ENCODE assay signal across 9 cellular contexts in the genomic region with DNA sequence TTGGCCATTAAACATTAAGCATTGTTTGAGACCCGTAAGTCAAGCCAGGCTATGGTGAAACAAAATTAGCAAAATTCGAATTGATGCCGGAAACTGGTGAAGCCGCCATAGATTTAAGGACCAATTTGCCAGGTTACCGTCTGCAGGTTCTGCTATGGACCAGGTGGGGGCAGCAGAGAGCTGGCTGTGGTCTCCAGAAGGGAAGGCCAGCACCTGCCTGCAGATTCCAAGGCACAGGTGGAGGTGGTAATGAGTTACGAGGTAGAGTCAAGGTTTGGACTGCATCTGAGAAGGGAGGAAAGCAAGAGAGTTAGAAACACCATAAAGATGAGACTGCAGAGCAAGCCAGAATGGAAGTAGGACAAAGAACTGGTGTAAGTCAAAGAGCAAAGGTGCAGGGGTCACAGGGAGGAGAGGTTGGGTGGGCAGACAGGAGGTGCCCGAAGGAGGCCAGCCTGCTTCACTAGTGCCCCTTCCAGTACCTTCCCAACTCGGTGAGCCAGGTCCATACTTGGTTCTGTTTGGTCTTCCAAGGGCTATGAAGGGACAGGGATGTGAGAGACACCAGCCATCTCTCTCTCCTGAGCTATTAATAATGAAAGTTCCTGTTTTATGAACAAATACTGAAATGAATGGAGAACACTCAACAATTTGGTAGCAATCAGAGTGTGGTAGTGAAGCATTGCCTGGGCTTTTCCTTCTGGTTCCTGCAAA.
DNase-seq lines count a peak whose midpoint lies in the region; ATAC-seq and TF ChIP-seq lines count a peak whose summit lies in the region.
"Had no signal": no experiment of that assay in that cellular context is flagged by ENCODE, and none has a peak within 500 bp of the region (broad histone marks: within the 10 kb centered on the region; RNA-seq: fewer than 3 reads in every experiment).

No MANE protein-coding gene starts in this region.

- peaks cover 16% of the 10 kb centered on the region for H3K4me1 Mint-ChIP-seq in activated CD4-positive, alpha-beta T cell treated with anti-CD3 and anti-CD28 coated beads for 36 hours
- H3K4me1 Mint-ChIP-seq in naive thymus-derived CD4-positive, alpha-beta T cell = peaks cover 0 to 6% (median under 1%) of the 10 kb centered on the region in 7 donors

- no peak overlapping the region for H3K4me3 Mint-ChIP-seq in activated CD4-positive, alpha-beta T cell treated with anti-CD3 and anti-CD28 coated beads for 36 hours
- H3K4me3 Mint-ChIP-seq in naive thymus-derived CD4-positive, alpha-beta T cell = no peak overlapping the region

- no peaks in the 10 kb centered on the region for H3K9me3 Mint-ChIP-seq in activated CD4-positive, alpha-beta T cell treated with anti-CD3 and anti-CD28 coated beads for 36 hours (ENCODE audit: low read depth)
- peaks cover 0 to 5% (median 0%) of the 10 kb centered on the region in 11 donors for H3K9me3 Mint-ChIP-seq in naive thymus-derived CD4-positive, alpha-beta T cell

- H3K27ac Mint-ChIP-seq in activated CD4-positive, alpha-beta T cell treated with anti-CD3 and anti-CD28 coated beads for 36 hours = no peak overlapping the region
- H3K27ac Mint-ChIP-seq in naive thymus-derived CD4-positive, alpha-beta T cell = peak overlapping the region in 1 of 9 donors; percentile 33

- DNase-seq in Right ventricle myocardium superior (no peak), Right ventricle myocardium inferior (ENCODE audit: missing footprints) (no peak), NCI-H1105 (lab: John Stamatoyannopoulos, UW) (peak; percentile 33), dorsolateral prefrontal cortex (peak in 1 of 10 donors; percentile 4), upper lobe of right lung (peak; percentile 74)
- peak; percentile 74 for DNase-seq in activated CD4-positive, alpha-beta T cell treated with anti-CD3 and anti-CD28 coated beads for 36 hours
- peak in 8 of 9 donors; percentile 8 to 54 (median 44) for DNase-seq in naive thymus-derived CD4-positive, alpha-beta T cell
- DNase-seq: left cardiac atrium had no signal

- CTCF ChIA-PET in activated CD4-positive, alpha-beta T cell treated with anti-CD3 and anti-CD28 coated beads for 36 hours (lab: Charles Lee) = interaction anchor here (0.7 to 3.3 kb wide), 10 partner anchors 15 to 624 kb away, joined by 3 to 18 read pairs (median 3); no protein-coding TSS in a partner anchor
- CTCF ChIA-PET in naive thymus-derived CD4-positive, alpha-beta T cell (lab: Charles Lee) = interaction anchor here (0.5 to 1.4 kb wide), 4 partner anchors 13 to 587 kb away, joined by 3 to 8 read pairs (median 3); no protein-coding TSS in a partner anchor

- H3K27me3 Mint-ChIP-seq in activated CD4-positive, alpha-beta T cell treated with anti-CD3 and anti-CD28 coated beads for 36 hours = no peaks in the 10 kb centered on the region
- peaks cover 0 to 4% (median under 1%) of the 10 kb centered on the region in 5 donors for H3K27me3 Mint-ChIP-seq in naive thymus-derived CD4-positive, alpha-beta T cell

- H3K4me3 ChIP-seq in dorsolateral prefrontal cortex (no peak overlapping the region), upper lobe of right lung (no peak overlapping the region)
- no peak overlapping the region for H3K4me3 ChIP-seq in naive thymus-derived CD4-positive, alpha-beta T cell (ENCODE audit: low read length)

- no peaks in the 10 kb centered on the region for H3K9me3 ChIP-seq in naive thymus-derived CD4-positive, alpha-beta T cell (ENCODE audit: control insufficient read depth in 2 of 3, low read length in 3 of 3)
- no peaks in the 10 kb centered on the region for H3K9me3 ChIP-seq in upper lobe of right lung

- peak; percentile 12 to 62 (median 49) for TF ChIP-seq CTCF in dorsolateral prefrontal cortex (IDR thresholded peaks at IDR 0.05 in 54 of 56, conservative IDR thresholded peaks at IDR 0.05 in 2 of 56; ENCODE audit: low read depth in 1 of 56, partially characterized antibody in 56 of 56)
- TF ChIP-seq CTCF in upper lobe of right lung (IDR thresholded peaks at IDR 0.05) = peak; percentile 85

- POLR2A ChIA-PET in activated CD4-positive, alpha-beta T cell treated with anti-CD3 and anti-CD28 coated beads for 36 hours (lab: Charles Lee) = interaction anchor here (0.7 kb wide), 1 partner anchor 12 kb away, joined by 4 read pairs; no protein-coding TSS in a partner anchor
- POLR2A ChIA-PET in naive thymus-derived CD4-positive, alpha-beta T cell (lab: Charles Lee) = interaction anchor here (0.6 kb wide), 1 partner anchor 18 kb away, joined by 3 read pairs; no protein-coding TSS in a partner anchor

- ATAC-seq in Right ventricle myocardium superior (ENCODE audit: poor library complexity) (peak; percentile 60), Right ventricle myocardium inferior (no peak), HG02623 (IDR thresholded peaks at IDR 0.05; ENCODE audit: unreplicated experiment) (peak; percentile 89), upper lobe of right lung (peak; percentile 97)
- peak; percentile 79 for ATAC-seq in activated CD4-positive, alpha-beta T cell treated with anti-CD3 and anti-CD28 coated beads for 36 hours
- ATAC-seq in naive thymus-derived CD4-positive, alpha-beta T cell = peak; percentile 79

- no peaks in the 10 kb centered on the region for H3K36me3 ChIP-seq in naive thymus-derived CD4-positive, alpha-beta T cell (ENCODE audit: control insufficient read depth in 2 of 3, insufficient read depth in 3 of 3, low read length in 3 of 3)
- H3K36me3 ChIP-seq in upper lobe of right lung = no peaks in the 10 kb centered on the region

- intact Hi-C loops in Right ventricle myocardium superior (cut with DNase I) (loop anchor here (10.0 kb wide), 1 partner anchor 439 kb away; no protein-coding TSS in a partner anchor), Right ventricle myocardium inferior (cut with DNase I) (loop anchor here (10.0 kb wide), 2 partner anchors 449 to 589 kb away; no protein-coding TSS in a partner anchor), dorsolateral prefrontal cortex (cut with DNase I) (no loop called here), upper lobe of right lung (cut with DNase I) (no loop called here)
- intact Hi-C loops in activated CD4-positive, alpha-beta T cell treated with anti-CD3 and anti-CD28 coated beads for 36 hours (cut with DNase I, micrococcal nuclease) = loop anchor here (1.0 to 5.0 kb wide), 7 partner anchors 47 to 681 kb away; no protein-coding TSS in a partner anchor
- intact Hi-C loops in naive thymus-derived CD4-positive, alpha-beta T cell (cut with micrococcal nuclease) = loop anchor here (1.0 to 5.0 kb wide), 6 partner anchors 14 to 681 kb away; no protein-coding TSS in a partner anchor

- no peaks in the 10 kb centered on the region for H3K36me3 Mint-ChIP-seq in activated CD4-positive, alpha-beta T cell treated with anti-CD3 and anti-CD28 coated beads for 36 hours (ENCODE audit: low read depth)
- H3K36me3 Mint-ChIP-seq in naive thymus-derived CD4-positive, alpha-beta T cell = no peaks in the 10 kb centered on the region

- H3K27me3 ChIP-seq in dorsolateral prefrontal cortex = peaks cover 0 to 3% (median 0%) of the 10 kb centered on the region in 45 donors
- H3K27me3 ChIP-seq in naive thymus-derived CD4-positive, alpha-beta T cell (ENCODE audit: control insufficient read depth in 2 of 2, insufficient read depth in 2 of 2, low read length in 2 of 2) = no peaks in the 10 kb centered on the region
- H3K27me3 ChIP-seq in upper lobe of right lung = no peaks in the 10 kb centered on the region

- H3K27ac ChIP-seq in dorsolateral prefrontal cortex = peak overlapping the region in 1 of 59 donors; percentile 7
- no peak overlapping the region for H3K27ac ChIP-seq in naive thymus-derived CD4-positive, alpha-beta T cell (ENCODE audit: low read depth, low read length)
- no peak overlapping the region for H3K27ac ChIP-seq in upper lobe of right lung

- no peaks in the 10 kb centered on the region for H3K4me1 ChIP-seq in naive thymus-derived CD4-positive, alpha-beta T cell (ENCODE audit: control insufficient read depth in 2 of 2, insufficient read depth in 2 of 2, low read length in 2 of 2)
- H3K4me1 ChIP-seq in upper lobe of right lung = no peaks in the 10 kb centered on the region

Comparison
In these comparisons a context has a peak if more than half of its experiments do, and no peak if none do; other contexts are left out.
1. DNase-seq: peak in NCI-H1105 (single experiment), activated CD4-positive, alpha-beta T cell treated with anti-CD3 and anti-CD28 coated beads for 36 hours (single experiment), naive thymus-derived CD4-positive, alpha-beta T cell (8 of 9) and upper lobe of right lung (single experiment); none in Right ventricle myocardium superior (single experiment) and Right ventricle myocardium inferior (single experiment).
2. intact Hi-C loops: an anchor here in Right ventricle myocardium superior (10.0 kb wide), Right ventricle myocardium inferior (10.0 kb wide), activated CD4-positive, alpha-beta T cell treated with anti-CD3 and anti-CD28 coated beads for 36 hours (1.0 to 5.0 kb wide) and naive thymus-derived CD4-positive, alpha-beta T cell (1.0 to 5.0 kb wide); none called in dorsolateral prefrontal cortex and upper lobe of right lung.